8 cellular contexts compared by ENCODE assay signal in genomic region chr9:127898433-127899199, GRCh38. TPM values are rescaled to one million over a fixed set of nuclear protein-coding genes. Genes with fewer than 3 reads are reported as not detected.
DNase-seq lines count a peak whose midpoint lies in the region; ATAC-seq and TF ChIP-seq lines count a peak whose summit lies in the region.

No MANE protein-coding gene starts in this region.

- no peak for ATAC-seq in CD8-positive, alpha-beta T cell
- ATAC-seq in esophagus mucosa: peak; percentile 38
- peak in 2 of 3 donors; percentile 7 to 19 for ATAC-seq in natural killer cell

- POLR2A ChIA-PET in CD8-positive, alpha-beta T cell (lab: Charles Lee): interaction anchor here (0.9 to 2.6 kb wide), 3 partner anchors 17 to 34 kb away, joined by 3 to 18 read pairs (median 3); partner anchors contain the start of gene ST6GALNAC4

- peaks cover 38% of the 10 kb centered on the region for H3K36me3 Mint-ChIP-seq in CD8-positive, alpha-beta T cell
- H3K36me3 Mint-ChIP-seq in natural killer cell: peaks cover 7% of the 10 kb centered on the region

- peaks cover 29% of the 10 kb centered on the region for H3K36me3 ChIP-seq in CD8-positive, alpha-beta T cell (ENCODE audit: insufficient read depth, low read length)
- H3K36me3 ChIP-seq in WERI-Rb-1: peaks cover 42% of the 10 kb centered on the region

- H3K4me1 ChIP-seq in CD8-positive, alpha-beta T cell (ENCODE audit: insufficient read depth, low read length): peaks cover 37% of the 10 kb centered on the region

- peak overlapping the region; percentile 81 for H3K27ac Mint-ChIP-seq in CD8-positive, alpha-beta T cell
- peak overlapping the region; percentile 53 to 86 for H3K27ac Mint-ChIP-seq in natural killer cell

- peaks cover 9% of the 10 kb centered on the region for H3K9me3 Mint-ChIP-seq in CD8-positive, alpha-beta T cell
- H3K9me3 Mint-ChIP-seq in natural killer cell: no peaks in the 10 kb centered on the region

- no peaks in the 10 kb centered on the region for H3K27me3 Mint-ChIP-seq in CD8-positive, alpha-beta T cell (ENCODE audit: low read depth)
- no peaks in the 10 kb centered on the region for H3K27me3 Mint-ChIP-seq in natural killer cell (ENCODE audit: low read depth in 2 of 2)

- peak overlapping the region; percentile 86 for H3K4me3 Mint-ChIP-seq in CD8-positive, alpha-beta T cell
- peak overlapping the region; percentile 93 for H3K4me3 Mint-ChIP-seq in natural killer cell

- peaks cover 3% of the 10 kb centered on the region for H3K9me3 ChIP-seq in CD8-positive, alpha-beta T cell (ENCODE audit: low read length)
- peaks cover under 1% of the 10 kb centered on the region for H3K9me3 ChIP-seq in WERI-Rb-1 (ENCODE audit: severe bottlenecking)

- intact Hi-C loops in CD8-positive, alpha-beta T cell (cut with DNase I, micrococcal nuclease): loop anchor here (1.0 kb wide), 1 partner anchor 19 kb away; the partner anchor contains the start of gene ST6GALNAC4 (in 2 of the 2)
- intact Hi-C loops in natural killer cell (cut with micrococcal nuclease): no loop called here

- CTCF ChIA-PET in CD8-positive, alpha-beta T cell (lab: Charles Lee): interaction anchor here (0.8 to 2.4 kb wide), 7 partner anchors 11 to 164 kb away, joined by 3 to 9 read pairs (median 4); partner anchors contain the start of genes ST6GALNAC4 and TOR2A

- H3K27me3 ChIP-seq in CD8-positive, alpha-beta T cell (ENCODE audit: insufficient read depth, low read length): no peaks in the 10 kb centered on the region
- H3K27me3 ChIP-seq in WERI-Rb-1 (ENCODE audit: insufficient read depth, low read depth, severe bottlenecking): no peaks in the 10 kb centered on the region

- peaks cover 35% of the 10 kb centered on the region for H3K4me1 Mint-ChIP-seq in CD8-positive, alpha-beta T cell (ENCODE audit: low read depth)
- peaks cover 27 to 59% of the 10 kb centered on the region in 2 donors for H3K4me1 Mint-ChIP-seq in natural killer cell

- peak in 2 of 7 experiments; percentile 25 to 59 for DNase-seq in CD8-positive, alpha-beta T cell
- DNase-seq in HFF-Myc (ENCODE audit: extremely low read depth, low read depth): no peak
- no peak for DNase-seq in WERI-Rb-1
- no peak for DNase-seq in natural killer cell
- no peak for DNase-seq in DMS114 treated with DMSO at 0.1 percent for 48 hours (lab: John Stamatoyannopoulos, UW; ENCODE audit: unreplicated experiment)
- no peak for DNase-seq in SIG-M5 (lab: John Stamatoyannopoulos, UW)
- no peak for DNase-seq in cerebellar nuclear complex (lab: John Stamatoyannopoulos, UW)

- H3K27ac ChIP-seq in CD8-positive, alpha-beta T cell (ENCODE audit: low read depth, low read length): no peak overlapping the region
- H3K27ac ChIP-seq in WERI-Rb-1: peak overlapping the region; percentile 71

- no peak for TF ChIP-seq CTCF in CD8-positive, alpha-beta T cell (IDR thresholded peaks at IDR 0.05)
- TF ChIP-seq CTCF in HFF-Myc (IDR thresholded peaks at IDR 0.05; ENCODE audit: low read depth, low read length, missing control alignments): no peak
- no peak for TF ChIP-seq CTCF in WERI-Rb-1 (IDR thresholded peaks at IDR 0.05; ENCODE audit: low read depth, low read length)
- no peak for TF ChIP-seq CTCF in natural killer cell (IDR thresholded peaks at IDR 0.05)

- peak overlapping the region; percentile 71 for H3K4me3 ChIP-seq in CD8-positive, alpha-beta T cell (ENCODE audit: low read depth, low read length)
- H3K4me3 ChIP-seq in HFF-Myc (replicated peaks; ENCODE audit: low read depth, low read length) (peak overlapping the region; percentile 93), WERI-Rb-1 (ENCODE audit: low read depth, low read length) (peak overlapping the region; percentile 80)

RNA-seq across cellular contexts. Expression of gene ST6GALNAC6, which starts 0.8 kb away (rescaled TPM):
- total RNA-seq in CD8-positive, alpha-beta T cell: 10 to 100 TPM; 49.8 to 56.1 TPM
- total RNA-seq in esophagus mucosa: 13.0 TPM
- total RNA-seq in natural killer cell: 100 to 1,000 TPM; 120 to 148 (median 127) TPM

RNA-seq across cellular contexts. Expression of gene ST6GALNAC4, which starts 18.2 kb away (rescaled TPM):
- 10 to 100 TPM; 40.0 to 47.6 TPM for total RNA-seq in CD8-positive, alpha-beta T cell
- total RNA-seq in esophagus mucosa (11.4 TPM), natural killer cell (10 to 100 TPM; 18.8 to 33.0 (median 20.4) TPM)

RNA-seq across cellular contexts. Expression of gene AK1, which starts 21.1 kb away (rescaled TPM):
- 10 to 100 TPM; 34.8 to 35.2 TPM for total RNA-seq in CD8-positive, alpha-beta T cell
- total RNA-seq in esophagus mucosa (39.9 TPM), natural killer cell (10 to 100 TPM; 47.3 to 76.3 (median 54.2) TPM)

RNA-seq across cellular contexts. Expression of gene PIP5KL1, which starts 32.0 kb away (rescaled TPM):
- total RNA-seq in CD8-positive, alpha-beta T cell: 1 to 10 TPM; 5.1 to 7.4 TPM
- total RNA-seq in esophagus mucosa (4.3 TPM), natural killer cell (1 to 10 TPM in 1 of 3 donors, under 1 TPM in 2; 0.52 to 1.4 (median 0.97) TPM)

RNA-seq across cellular contexts. Expression of gene DPM2, which starts 39.0 kb away (rescaled TPM):
- 10 to 100 TPM; 40.2 to 42.7 TPM for total RNA-seq in CD8-positive, alpha-beta T cell
- total RNA-seq in esophagus mucosa (25.7 TPM), natural killer cell (10 to 100 TPM; 22.9 to 31.4 (median 24.1) TPM)
